In the genomic region with DNA sequence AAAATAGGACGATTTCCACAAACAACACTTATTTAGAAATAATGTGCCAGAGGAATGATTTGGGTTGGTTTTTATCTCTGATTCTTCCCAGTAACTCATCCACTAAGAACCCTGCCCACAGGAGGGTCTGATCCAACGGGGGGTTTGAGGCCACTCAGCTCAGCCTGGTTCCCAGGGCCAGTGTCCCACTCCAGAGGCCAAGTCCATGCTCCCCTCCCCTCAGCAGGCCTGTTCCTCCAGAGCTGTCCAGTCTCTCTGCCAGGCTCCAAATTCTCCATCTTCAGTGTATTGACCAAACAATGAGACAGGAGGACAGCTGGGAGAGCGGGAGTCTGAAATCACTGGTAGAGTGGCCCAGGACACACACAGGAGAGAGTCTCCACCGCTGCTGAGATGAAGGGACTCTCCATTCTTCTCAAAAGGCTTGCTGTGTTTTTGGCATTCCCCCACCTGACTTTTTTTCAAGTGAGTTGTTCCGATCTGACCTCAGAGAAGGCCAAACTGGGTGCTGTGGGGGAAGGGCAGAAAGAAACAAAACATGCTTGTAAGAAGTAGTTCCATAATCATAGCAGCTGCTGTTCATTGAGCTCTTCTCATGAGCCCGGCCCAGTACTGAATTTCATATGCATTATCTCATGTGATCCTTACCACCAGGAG, we compare ENCODE assay signal across 23 cellular contexts. TPM values are rescaled to one million over a fixed set of nuclear protein-coding genes. Genes with fewer than 3 reads are reported as not detected.
DNase-seq lines count a peak whose midpoint lies in the region; ATAC-seq and TF ChIP-seq lines count a peak whose summit lies in the region.
"Had no signal": no experiment of that assay in that cellular context is flagged by ENCODE, and none has a peak within 500 bp of the region (broad histone marks: within the 10 kb centered on the region; RNA-seq: fewer than 3 reads in every experiment).

No MANE protein-coding gene starts in this region.

- no peak for TF ChIP-seq CTCF in left ventricle myocardium inferior (IDR thresholded peaks at IDR 0.05; ENCODE audit: borderline replicate concordance)
- no peak for TF ChIP-seq CTCF in body of pancreas (IDR thresholded peaks at IDR 0.05)
- TF ChIP-seq CTCF in osteocyte (IDR thresholded peaks at IDR 0.05), result no peak

- H3K9me3 Mint-ChIP-seq in osteocyte (ENCODE audit: unreplicated experiment), result no peaks in the 10 kb centered on the region

- intact Hi-C loops in left ventricle myocardium inferior (cut with micrococcal nuclease), result loop anchor here (10.0 kb wide), 1 partner anchor 161 kb away; the partner anchor contains the start of gene UBE4A
- intact Hi-C loops in cardiac septum (cut with DNase I), result no loop called here
- intact Hi-C loops in body of pancreas (cut with DNase I), result no loop called here

- H3K9me3 ChIP-seq in left ventricle myocardium inferior (replicated peaks), result peaks cover 7% of the 10 kb centered on the region
- H3K9me3 ChIP-seq in body of pancreas, result no peaks in the 10 kb centered on the region
- H3K9me3 ChIP-seq in muscle layer of duodenum (ENCODE audit: control insufficient read depth in 1 of 2, low read length in 2 of 2), result no peaks in the 10 kb centered on the region
- H3K9me3 ChIP-seq: prostate gland, vagina had no signal

- H3K27me3 ChIP-seq in left ventricle myocardium inferior (ENCODE audit: low read depth) (no peaks in the 10 kb centered on the region), body of pancreas (no peaks in the 10 kb centered on the region), muscle layer of duodenum (ENCODE audit: low read depth, low read length) (no peaks in the 10 kb centered on the region)
- H3K27me3 ChIP-seq: vagina had no signal

- DNase-seq in left ventricle myocardium inferior, result no peak
- DNase-seq in cardiac septum (ENCODE audit: low spot score), result no peak
- peak; percentile 35 to 53 (median 42) for DNase-seq in body of pancreas
- DNase-seq in superior temporal gyrus (ENCODE audit: extremely low spot score), result peak; percentile 36
- no peak for DNase-seq in NCI-H187 (lab: John Stamatoyannopoulos, UW)
- DNase-seq in osteocyte (ENCODE audit: extremely low spot score, unreplicated experiment), result no peak
- DNase-seq: activated CD4-positive, alpha-beta T cell treated with anti-CD3 and anti-CD28 coated beads for 48 hours; activated naive CD4-positive, alpha-beta T cell treated with anti-CD3 and anti-CD28 coated beads, Interleukin-2, amount 10 ng/mL, durations not matched to agents 7 days and 5 days; CD4-positive, alpha-beta memory T cell; DMS79; H9; immature natural killer cell; mammary epithelial cell; naive thymus-derived CD4-positive, alpha-beta T cell; NK-92 treated with Interleukin-12 subunit alpha and Interleukin-12 subunit beta, amount 100 ng/mL, for 24 hours; stimulated activated CD4-positive, alpha-beta T cell treated with anti-CD3 and anti-CD28 coated beads, Interleukin-12 subunit alpha, Interleukin-12 subunit beta, amount 100 ng/mL, for 4 hours had no signal

- H3K4me3 Mint-ChIP-seq in osteocyte (ENCODE audit: unreplicated experiment), result no peak overlapping the region
- H3K4me3 Mint-ChIP-seq: activated naive CD4-positive, alpha-beta T cell treated with anti-CD3 and anti-CD28 coated beads, Interleukin-2, amount 10 ng/mL, durations not matched to agents 7 days and 5 days; brain; CD4-positive, alpha-beta memory T cell; dendritic cell treated with granulocyte-macrophage colony-stimulating factor and Interleukin-4, amounts not matched to agents 40 ng/mL and 50 ng/mL, for 4 days; H9; immature natural killer cell; naive thymus-derived CD4-positive, alpha-beta T cell had no signal

- peaks cover 8% of the 10 kb centered on the region for H3K27me3 Mint-ChIP-seq in osteocyte (ENCODE audit: unreplicated experiment)

- H3K4me1 ChIP-seq in left ventricle myocardium inferior, result peaks cover 34% of the 10 kb centered on the region
- H3K4me1 ChIP-seq in body of pancreas, result peaks cover 37% of the 10 kb centered on the region
- peaks cover 10 to 15% of the 10 kb centered on the region in 2 donors for H3K4me1 ChIP-seq in muscle layer of duodenum (ENCODE audit: control insufficient read depth in 1 of 2, insufficient read depth in 2 of 2, low read length in 2 of 2)
- H3K4me1 ChIP-seq: prostate gland had no signal

- 48 to 49% methylated on average over 6 of the region's 6 CpGs for WGBS in body of pancreas, 2 donors

- peak; percentile 1 for ATAC-seq in body of pancreas
- no peak for ATAC-seq in GM18870 (IDR thresholded peaks at IDR 0.05; ENCODE audit: unreplicated experiment)
- ATAC-seq: esophagus mucosa; naive thymus-derived CD4-positive, alpha-beta T cell had no signal

- peaks cover 6% of the 10 kb centered on the region for H3K4me1 Mint-ChIP-seq in osteocyte (ENCODE audit: unreplicated experiment)

- H3K27ac Mint-ChIP-seq in osteocyte (ENCODE audit: unreplicated experiment), result no peak overlapping the region
- H3K27ac Mint-ChIP-seq: activated naive CD4-positive, alpha-beta T cell treated with anti-CD3 and anti-CD28 coated beads, Interleukin-2, amount 10 ng/mL, durations not matched to agents 7 days and 5 days; dendritic cell treated with granulocyte-macrophage colony-stimulating factor and Interleukin-4, amounts not matched to agents 40 ng/mL and 50 ng/mL, for 4 days; H9; immature natural killer cell had no signal

- H3K36me3 ChIP-seq in left ventricle myocardium inferior (no peaks in the 10 kb centered on the region), body of pancreas (replicated peaks in 1 of 2; ENCODE audit: insufficient read depth in 1 of 2, low read depth in 2 of 2) (no peaks in the 10 kb centered on the region), muscle layer of duodenum (ENCODE audit: control insufficient read depth in 1 of 2, insufficient read depth in 2 of 2, low read length in 2 of 2) (no peaks in the 10 kb centered on the region)
- H3K36me3 ChIP-seq: prostate gland, vagina had no signal

- H3K27ac ChIP-seq in left ventricle myocardium inferior (replicated peaks) (peak overlapping the region; percentile 91), body of pancreas (peak overlapping the region; percentile 62 to 87 (median 74)), muscle layer of duodenum (ENCODE audit: low read length) (peak overlapping the region; percentile 79)
- H3K27ac ChIP-seq: prostate gland, vagina had no signal

- TF ChIP-seq POLR2A in body of pancreas (IDR thresholded peaks at IDR 0.05), result no peak

- H3K36me3 Mint-ChIP-seq in osteocyte (ENCODE audit: unreplicated experiment), result no peaks in the 10 kb centered on the region
- H3K36me3 Mint-ChIP-seq: brain had no signal

- H3K4me3 ChIP-seq in left ventricle myocardium inferior (no peak overlapping the region), body of pancreas (no peak overlapping the region), muscle layer of duodenum (ENCODE audit: low read depth in 1 of 2, low read length in 2 of 2) (no peak overlapping the region)
- H3K4me3 ChIP-seq: prostate gland, vagina had no signal

RNA-seq across cellular contexts. Expression of gene SCN2B, which starts 17.6 kb away (rescaled TPM):
- total RNA-seq in left ventricle myocardium inferior (24.9 TPM), cardiac septum (20.0 TPM), body of pancreas (under 1 TPM in 1 of 2 donors, not detected in 1; under 0.01 TPM), osteocyte (not detected in 2 replicates)
- total RNA-seq: CD4-positive, alpha-beta memory T cell; H9; naive thymus-derived CD4-positive, alpha-beta T cell had no signal

RNA-seq across cellular contexts. Expression of gene JAML, which starts 30.8 kb away (rescaled TPM):
- total RNA-seq in left ventricle myocardium inferior (2.9 TPM), cardiac septum (5.4 TPM), body of pancreas (1 to 10 TPM in 1 of 2 donors, under 1 TPM in 1; 0.99 to 4.9 TPM), osteocyte (not detected in 2 replicates)
- total RNA-seq: mammary epithelial cell had no signal

RNA-seq across cellular contexts. Expression of gene SCN4B, which starts 41.4 kb away (rescaled TPM):
- total RNA-seq in left ventricle myocardium inferior (12.9 TPM), cardiac septum (17.0 TPM), body of pancreas (1 to 10 TPM in 1 of 2 donors, under 1 TPM in 1; 0.33 to 1.6 TPM), osteocyte (0.08 TPM in 1 of 2 replicates, not detected in the other)
- total RNA-seq: CD4-positive, alpha-beta memory T cell had no signal

RNA-seq across cellular contexts. Expression of gene MPZL3, which starts 58.1 kb away (rescaled TPM):
- 2.7 TPM for total RNA-seq in left ventricle myocardium inferior
- 3.8 TPM for total RNA-seq in cardiac septum
- total RNA-seq in body of pancreas, result 1 to 10 TPM; 4.0 to 8.0 TPM
- 0.37 and 0.40 TPM in 2 replicates for total RNA-seq in osteocyte

Comparison
In these comparisons a context has a peak if more than half of its experiments do, and no peak if none do; other contexts are left out.
1. DNase-seq: peak in body of pancreas (4 of 4) and superior temporal gyrus (single experiment); none in left ventricle myocardium inferior (single experiment), cardiac septum (single experiment), NCI-H187 (0 of 2) and osteocyte (single experiment).
2. RNA of gene SCN2B, which starts 17.6 kb away (total RNA-seq): 24.9 TPM in left ventricle myocardium inferior (single experiment) and 20.0 TPM in cardiac septum (single experiment); under 0.01 TPM in body of pancreas and not detected in osteocyte; every median in the first group is over 10 times any median in the second.
3. Peak in every context shown above with its lines, with median percentiles within 50 percentile points of each other: H3K27ac ChIP-seq.